Comparison of ENCODE assay signal across 18 cellular contexts in genomic region chr13:33697936-33698335, GRCh38.
"Had no signal": no experiment of that assay in that cellular context is flagged by ENCODE, and none has a peak within 500 bp of the region (broad histone marks: within the 10 kb centered on the region; RNA-seq: fewer than 3 reads in every experiment).

No MANE protein-coding gene starts in this region.

- H3K36me3 ChIP-seq: heart right ventricle, neutrophil, right lobe of liver, suprapubic skin, thyroid gland, upper lobe of left lung, vagina had no signal

- ATAC-seq: heart right ventricle; left lobe of liver; mucosa of descending colon; naive thymus-derived CD8-positive, alpha-beta T cell; psoas muscle; right lobe of liver; stimulated activated effector memory CD8-positive, alpha-beta T cell treated with anti-CD3 and anti-CD28 coated beads, Interleukin-12 subunit alpha, Interleukin-12 subunit beta, amount 100 ng/mL, for 72 hours; stimulated activated naive CD8-positive, alpha-beta T cell treated with anti-CD3 and anti-CD28 coated beads, Interleukin-15, Interleukin-2, amounts not matched to agents 100 U/mL and 50 U/mL, for 24 hours had no signal

- H3K4me1 ChIP-seq: heart right ventricle, psoas muscle, right lobe of liver, suprapubic skin, thyroid gland, upper lobe of left lung, vagina had no signal

- H3K27me3 ChIP-seq: heart right ventricle, neutrophil, right lobe of liver, suprapubic skin, thyroid gland, upper lobe of left lung, vagina had no signal

- H3K4me3 ChIP-seq: heart right ventricle, mucosa of descending colon, psoas muscle, right lobe of liver, suprapubic skin, thyroid gland, upper lobe of left lung, vagina had no signal

- H3K27ac ChIP-seq: heart right ventricle, neutrophil, psoas muscle, right lobe of liver, suprapubic skin, thyroid gland, upper lobe of left lung, vagina had no signal

- H3K9me3 ChIP-seq: mucosa of descending colon, neutrophil, psoas muscle, right lobe of liver, suprapubic skin, thyroid gland, upper lobe of left lung, vagina had no signal

- DNase-seq: heart right ventricle; hypothalamus; islet precursor cell; mucosa of descending colon; naive thymus-derived CD8-positive, alpha-beta T cell; psoas muscle; retina; right lobe of liver; stimulated activated CD4-positive, alpha-beta T cell treated with anti-CD3 and anti-CD28 coated beads, Interleukin-4, amount 100 ng/mL, for 1 hour; stimulated activated CD8-positive, alpha-beta memory T cell treated with anti-CD3 and anti-CD28 coated beads, Interleukin-4, amount 100 ng/mL, for 48 hours; stimulated activated naive CD8-positive, alpha-beta T cell treated with anti-CD3 and anti-CD28 coated beads, Interleukin-15, Interleukin-2, amounts not matched to agents 100 U/mL and 50 U/mL, for 24 hours; thyroid gland; upper lobe of left lung had no signal
